In genomic region chr16:3112058-3112880, GRCh38 we compare ENCODE assay signal across 8 cellular contexts. TPM values are rescaled to one million over a fixed set of nuclear protein-coding genes. Genes with fewer than 3 reads are reported as not detected.
DNase-seq lines count a peak whose midpoint lies in the region; TF ChIP-seq lines count a peak whose summit lies in the region.

Gene ZNF205 (plus strand): TSS chr16:3112586. CDS start chr16:3113431, 845 bp downstream.

- DNase-seq in NCI-H1436 (lab: John Stamatoyannopoulos, UW) = peak; percentile 70
- DNase-seq in NCI-H1436 treated with DMSO at 0.1 percent for 48 hours (lab: John Stamatoyannopoulos, UW) = no peak
- peak; percentile 94 for DNase-seq in NCI-H69 (lab: John Stamatoyannopoulos, UW)
- peak; percentile 49 for DNase-seq in dedifferentiated amniotic fluid mesenchymal stem cell (ENCODE audit: extremely low spot score)
- DNase-seq in left kidney (ENCODE audit: low read depth, low spot score) = peak; percentile 93
- no peak for DNase-seq in GDM1 (lab: John Stamatoyannopoulos, UW)
- no peak for DNase-seq in GM10266 (ENCODE audit: extremely low spot score)

- TF ChIP-seq CTCF in GM10266 (IDR thresholded peaks at IDR 0.05; ENCODE audit: control insufficient read depth, insufficient read depth, low read depth, missing control alignments) = no peak

- H3K27ac ChIP-seq in temporal lobe (ENCODE audit: low read depth, low read length) = peak within 1 kb of the TSS; percentile 38

RNA-seq across cellular contexts. Expression of gene ZNF205, which starts in this region (rescaled TPM):
- 14.5 TPM for total RNA-seq in temporal lobe

Comparison
In these comparisons a context has a peak if more than half of its experiments do, and no peak if none do; other contexts are left out.
1. DNase-seq: peak in NCI-H1436 (single experiment), NCI-H69 (single experiment), dedifferentiated amniotic fluid mesenchymal stem cell (single experiment) and left kidney (single experiment); none in NCI-H1436 treated with DMSO at 0.1 percent for 48 hours (single experiment), GDM1 (single experiment) and GM10266 (single experiment).